Comparison of ENCODE assay signal across 26 cellular contexts in the genomic region with DNA sequence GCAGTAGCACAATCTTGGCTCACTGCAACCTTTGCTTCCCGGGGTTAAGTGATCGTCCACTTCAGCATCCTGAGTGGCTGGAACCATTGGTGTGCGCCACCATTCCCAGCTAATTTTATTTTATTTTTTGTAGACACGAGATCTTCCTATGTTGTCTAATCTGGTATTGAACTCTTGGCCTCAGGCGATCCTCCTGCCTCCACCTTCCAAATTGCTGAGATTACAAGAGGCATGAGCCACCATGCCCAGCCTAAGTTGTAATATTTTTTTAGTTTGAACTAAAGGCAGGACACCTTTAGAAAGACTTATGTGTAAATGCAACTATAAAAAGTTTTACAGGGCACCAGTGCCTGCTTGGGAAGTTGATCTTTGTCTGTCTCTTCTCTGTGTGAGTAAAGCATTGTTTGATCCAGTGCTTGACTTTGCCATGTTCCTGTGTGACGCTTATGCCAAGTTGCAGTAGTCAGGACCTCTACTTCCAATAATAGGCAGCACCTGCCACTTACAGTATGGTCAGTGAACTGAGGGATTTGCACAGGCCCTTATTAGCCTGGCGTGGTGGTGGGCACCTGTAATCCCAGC. TPM values are rescaled to one million over a fixed set of nuclear protein-coding genes. Genes with fewer than 3 reads are reported as not detected.
A peak's percentile ranks its signal among the peaks of the same experiment; 100 is the strongest.
DNase-seq lines count a peak whose midpoint lies in the region; ATAC-seq and TF ChIP-seq lines count a peak whose summit lies in the region.
"Had no signal": no experiment of that assay in that cellular context is flagged by ENCODE, and none has a peak within 500 bp of the region (broad histone marks: within the 10 kb centered on the region; RNA-seq: fewer than 3 reads in every experiment).

No MANE protein-coding gene starts in this region.

- no peaks in the 10 kb centered on the region for H3K36me3 ChIP-seq in CD8-positive, alpha-beta T cell (ENCODE audit: insufficient read depth, low read length)
- H3K36me3 ChIP-seq: pancreas, transverse colon had no signal

- no peaks in the 10 kb centered on the region for H3K9me3 ChIP-seq in CD8-positive, alpha-beta T cell (ENCODE audit: low read length)
- H3K9me3 ChIP-seq: pancreas, transverse colon had no signal

- intact Hi-C loops in CD8-positive, alpha-beta T cell (cut with DNase I, micrococcal nuclease), result no loop called here

- no peaks in the 10 kb centered on the region for H3K9me3 Mint-ChIP-seq in T-helper 2 cell treated with Interferon-gamma antibody and Interleukin-4, amounts not matched to agents 5 μg/mL and 100 μg/mL, for 36 hours
- H3K9me3 Mint-ChIP-seq in CD8-positive, alpha-beta T cell, result no peaks in the 10 kb centered on the region
- H3K9me3 Mint-ChIP-seq in activated naive CD8-positive, alpha-beta T cell treated with anti-CD3 and anti-CD28 coated beads for 36 hours, result no peaks in the 10 kb centered on the region
- H3K9me3 Mint-ChIP-seq in progenitor cell of endocrine pancreas (ENCODE audit: low read depth), result peaks cover 3% of the 10 kb centered on the region

- ATAC-seq in CD8-positive, alpha-beta T cell, result no peak
- no peak for ATAC-seq in HG03439 (IDR thresholded peaks at IDR 0.05; ENCODE audit: unreplicated experiment)
- no peak for ATAC-seq in activated CD4-positive, CD25-positive, alpha-beta regulatory T cell treated with anti-CD3 and anti-CD28 coated beads, Interleukin-2, amount 50 U/mL, for 24 hours
- ATAC-seq: foreskin keratinocyte, HCT116 had no signal

- no peaks in the 10 kb centered on the region for H3K27me3 Mint-ChIP-seq in T-helper 2 cell treated with Interferon-gamma antibody and Interleukin-4, amounts not matched to agents 5 μg/mL and 100 μg/mL, for 36 hours (ENCODE audit: low read depth)
- no peaks in the 10 kb centered on the region for H3K27me3 Mint-ChIP-seq in CD8-positive, alpha-beta T cell (ENCODE audit: low read depth)
- no peaks in the 10 kb centered on the region for H3K27me3 Mint-ChIP-seq in activated naive CD8-positive, alpha-beta T cell treated with anti-CD3 and anti-CD28 coated beads for 36 hours
- no peaks in the 10 kb centered on the region for H3K27me3 Mint-ChIP-seq in progenitor cell of endocrine pancreas

- H3K4me1 ChIP-seq in CD8-positive, alpha-beta T cell (ENCODE audit: insufficient read depth, low read length), result peaks cover 13% of the 10 kb centered on the region
- H3K4me1 ChIP-seq: pancreas had no signal

- peak overlapping the region; percentile 77 for H3K27ac Mint-ChIP-seq in T-helper 2 cell treated with Interferon-gamma antibody and Interleukin-4, amounts not matched to agents 5 μg/mL and 100 μg/mL, for 36 hours
- H3K27ac Mint-ChIP-seq in CD8-positive, alpha-beta T cell, result peak overlapping the region; percentile 18
- peak overlapping the region; percentile 22 for H3K27ac Mint-ChIP-seq in activated naive CD8-positive, alpha-beta T cell treated with anti-CD3 and anti-CD28 coated beads for 36 hours
- H3K27ac Mint-ChIP-seq in progenitor cell of endocrine pancreas, result peak overlapping the region; percentile 69

- peaks cover 70% of the 10 kb centered on the region for H3K4me1 Mint-ChIP-seq in T-helper 2 cell treated with Interferon-gamma antibody and Interleukin-4, amounts not matched to agents 5 μg/mL and 100 μg/mL, for 36 hours (ENCODE audit: low read depth)
- peaks cover 75% of the 10 kb centered on the region for H3K4me1 Mint-ChIP-seq in CD8-positive, alpha-beta T cell (ENCODE audit: low read depth)
- peaks cover 66% of the 10 kb centered on the region for H3K4me1 Mint-ChIP-seq in activated naive CD8-positive, alpha-beta T cell treated with anti-CD3 and anti-CD28 coated beads for 36 hours
- peaks cover 18% of the 10 kb centered on the region for H3K4me1 Mint-ChIP-seq in progenitor cell of endocrine pancreas (ENCODE audit: low read depth)

- no peak for TF ChIP-seq CTCF in CD8-positive, alpha-beta T cell (IDR thresholded peaks at IDR 0.05)
- TF ChIP-seq CTCF in progenitor cell of endocrine pancreas (IDR thresholded peaks at IDR 0.05; ENCODE audit: unreplicated experiment), result no peak

- no peak overlapping the region for H3K4me3 ChIP-seq in CD8-positive, alpha-beta T cell (ENCODE audit: low read depth, low read length)
- H3K4me3 ChIP-seq: pancreas, transverse colon had no signal

- CTCF ChIA-PET in CD8-positive, alpha-beta T cell (lab: Charles Lee), result interaction anchor here (1.4 kb wide), 1 partner anchor 34 kb away, joined by 3 read pairs; no protein-coding TSS in a partner anchor

- POLR2A ChIA-PET in CD8-positive, alpha-beta T cell (lab: Charles Lee), result no interaction called here

- peaks cover 30% of the 10 kb centered on the region for H3K36me3 Mint-ChIP-seq in T-helper 2 cell treated with Interferon-gamma antibody and Interleukin-4, amounts not matched to agents 5 μg/mL and 100 μg/mL, for 36 hours (ENCODE audit: low read depth)
- H3K36me3 Mint-ChIP-seq in CD8-positive, alpha-beta T cell, result peaks cover 9% of the 10 kb centered on the region
- H3K36me3 Mint-ChIP-seq in activated naive CD8-positive, alpha-beta T cell treated with anti-CD3 and anti-CD28 coated beads for 36 hours, result peaks cover 49% of the 10 kb centered on the region
- peaks cover 12% of the 10 kb centered on the region for H3K36me3 Mint-ChIP-seq in progenitor cell of endocrine pancreas (ENCODE audit: insufficient read depth)

- no peak overlapping the region for H3K27ac ChIP-seq in CD8-positive, alpha-beta T cell (ENCODE audit: low read depth, low read length)
- H3K27ac ChIP-seq: foreskin keratinocyte, pancreas, transverse colon had no signal

- H3K4me3 Mint-ChIP-seq in T-helper 2 cell treated with Interferon-gamma antibody and Interleukin-4, amounts not matched to agents 5 μg/mL and 100 μg/mL, for 36 hours, result no peak overlapping the region
- H3K4me3 Mint-ChIP-seq in CD8-positive, alpha-beta T cell, result no peak overlapping the region
- H3K4me3 Mint-ChIP-seq in activated naive CD8-positive, alpha-beta T cell treated with anti-CD3 and anti-CD28 coated beads for 36 hours, result no peak overlapping the region
- H3K4me3 Mint-ChIP-seq in progenitor cell of endocrine pancreas (ENCODE audit: low read depth), result no peak overlapping the region

- no peaks in the 10 kb centered on the region for H3K27me3 ChIP-seq in CD8-positive, alpha-beta T cell (ENCODE audit: insufficient read depth, low read length)
- H3K27me3 ChIP-seq: foreskin keratinocyte, pancreas, transverse colon had no signal

- DNase-seq in T-helper 2 cell treated with Interferon-gamma antibody and Interleukin-4, amounts not matched to agents 5 μg/mL and 100 μg/mL, for 36 hours (ENCODE audit: low spot score), result no peak
- DNase-seq in T-helper 2 cell (no peak), progenitor cell of endocrine pancreas (ENCODE audit: low spot score, unreplicated experiment) (no peak), ecto neural progenitor cell (ENCODE audit: low spot score) (no peak)
- DNase-seq in CD8-positive, alpha-beta T cell, result no peak
- no peak for DNase-seq in activated naive CD8-positive, alpha-beta T cell treated with anti-CD3 and anti-CD28 coated beads for 36 hours
- DNase-seq: 8988T; activated CD4-positive, CD25-positive, alpha-beta regulatory T cell treated with anti-CD3 and anti-CD28 coated beads, Interleukin-2, amount 50 U/mL, for 72 hours; activated gamma-delta T cell; AML-193; central memory CD4-positive, alpha-beta T cell; effector CD4-positive, alpha-beta T cell; erythroblast; foreskin keratinocyte; hippocampal formation; islet precursor cell; NCI-H1105 treated with DMSO at 0.1 percent for 48 hours; NCI-H2081 treated with DMSO at 0.1 percent for 48 hours; NCI-H446 treated with DMSO at 0.1 percent for 48 hours; pancreas; stimulated activated naive CD4-positive, alpha-beta T cell treated with Interleukin-2 at 50 U/mL for 16 hours; T1000; transverse colon had no signal

RNA-seq across cellular contexts. Expression of gene JARID2, which starts 46.9 kb away (rescaled TPM):
- 10 to 100 TPM; 30.6 to 31.2 TPM for total RNA-seq in CD8-positive, alpha-beta T cell
- 10 to 100 TPM; 19.3 to 20.1 TPM for total RNA-seq in activated naive CD8-positive, alpha-beta T cell treated with anti-CD3 and anti-CD28 coated beads for 36 hours
- total RNA-seq in progenitor cell of endocrine pancreas, result 60.9 and 65.6 TPM in 2 replicates

Comparison
In these comparisons a context has a peak if more than half of its experiments do, and no peak if none do; other contexts are left out.
1. H3K27ac Mint-ChIP-seq: peak in every context shown above with its lines; median percentile 77 in T-helper 2 cell treated with Interferon-gamma antibody and Interleukin-4, amounts not matched to agents 5 μg/mL and 100 μg/mL, for 36 hours; 69 in progenitor cell of endocrine pancreas; 22 in activated naive CD8-positive, alpha-beta T cell treated with anti-CD3 and anti-CD28 coated beads for 36 hours; 18 in CD8-positive, alpha-beta T cell.